In genomic region chr20:49380245-49380875, GRCh38 we compare ENCODE assay signal across 28 cellular contexts.
DNase-seq lines count a peak whose midpoint lies in the region; ATAC-seq, FAIRE-seq and TF ChIP-seq lines count a peak whose summit lies in the region.
"Had no signal": no experiment of that assay in that cellular context is flagged by ENCODE, and none has a peak within 500 bp of the region (broad histone marks: within the 10 kb centered on the region; RNA-seq: fewer than 3 reads in every experiment).

No MANE protein-coding gene starts in this region.

- H4K91ac ChIP-seq in H1 (replicated peaks; ENCODE audit: insufficient read length, low read length) (no peak overlapping the region), neuronal stem cell (ENCODE audit: low read depth, low read length, poor library complexity) (no peak overlapping the region)

- H3K23ac ChIP-seq in H1 (ENCODE audit: insufficient read length) = no peak overlapping the region
- no peak overlapping the region for H3K23ac ChIP-seq in neuronal stem cell (ENCODE audit: low read depth, low read length, poor library complexity)

- no peak for TF ChIP-seq CTCF in H1 (IDR thresholded peaks at IDR 0.05; ENCODE audit: control extremely low read depth in 1 of 3, insufficient read depth in 1 of 3, low read depth in 1 of 3, low read length in 3 of 3)
- TF ChIP-seq CTCF in tibial artery (IDR thresholded peaks at IDR 0.05) = no peak

- H4K8ac ChIP-seq in H1 (ENCODE audit: extremely low read depth, insufficient read depth, low read length) (no peak overlapping the region), neuronal stem cell (ENCODE audit: low read depth, low read length) (no peak overlapping the region)

- H3K27ac ChIP-seq in H1 (ENCODE audit: low read depth, low read length) (no peak overlapping the region), neuronal stem cell (replicated peaks; ENCODE audit: low read length) (no peak overlapping the region), tibial artery (no peak overlapping the region)
- H3K27ac ChIP-seq: adrenal gland, lower lobe of right lung had no signal

- no peak overlapping the region for H3K14ac ChIP-seq in H1 (ENCODE audit: insufficient read length)
- H3K14ac ChIP-seq in neuronal stem cell (ENCODE audit: low read length) = no peak overlapping the region

- H3K9me3 ChIP-seq in H1 (ENCODE audit: insufficient read depth in 2 of 2, low read depth in 1 of 2, low read length in 1 of 2) (no peaks in the 10 kb centered on the region), neuronal stem cell (replicated peaks in 1 of 2; ENCODE audit: control insufficient read depth in 2 of 2, insufficient read depth in 1 of 2, low read depth in 1 of 2, low read length in 2 of 2) (no peaks in the 10 kb centered on the region), tibial artery (no peaks in the 10 kb centered on the region)
- H3K9me3 ChIP-seq: adrenal gland, breast epithelium, esophagus squamous epithelium, lower lobe of right lung, SK-N-SH, tibial nerve had no signal

- peak overlapping the region in 1 of 4 experiments; percentile 13; a peak in 1 of 7 replicates for H3K9ac ChIP-seq in H1 (replicated peaks in 1 of 4; ENCODE audit: extremely low read depth in 1 of 4, low read depth in 3 of 4, low read length in 3 of 4)
- H3K9ac ChIP-seq in neuronal stem cell (ENCODE audit: low read depth, low read length, poor library complexity) = no peak overlapping the region
- H3K9ac ChIP-seq: SK-N-SH had no signal

- H3K79me2 ChIP-seq in H1 (ENCODE audit: control insufficient read depth in 1 of 2, insufficient read depth in 2 of 2, low read length in 2 of 2) = no peaks in the 10 kb centered on the region

- H3K4me3 ChIP-seq in H7 (ENCODE audit: insufficient read depth, low read depth, low read length) = no peak overlapping the region
- peak overlapping the region in 2 of 4 experiments; percentile 11 to 34; a peak in 2 of 8 replicates for H3K4me3 ChIP-seq in H1 (ENCODE audit: extremely low read depth in 1 of 4, insufficient read depth in 2 of 4, low read depth in 3 of 4, low read length in 4 of 4)
- no peak overlapping the region for H3K4me3 ChIP-seq in neuronal stem cell (ENCODE audit: low read length in 2 of 2)
- H3K4me3 ChIP-seq in tibial artery = no peak overlapping the region
- H3K4me3 ChIP-seq: adrenal gland, breast epithelium, esophagus squamous epithelium, lower lobe of right lung, tibial nerve had no signal

- peak overlapping the region; percentile 62; the same call in 1 of the 2 replicates for H3K18ac ChIP-seq in H1 (ENCODE audit: extremely low read depth, low read length)
- H3K18ac ChIP-seq in neuronal stem cell (ENCODE audit: low read length) = no peak overlapping the region

- peak overlapping the region; percentile 47; the same call in 1 of the 2 replicates for H2AFZ ChIP-seq in H1 (ENCODE audit: low read length)
- H2AFZ ChIP-seq in neuronal stem cell (ENCODE audit: low read length) = peak overlapping the region; percentile 83

- H3K79me1 ChIP-seq in H1 (ENCODE audit: low read depth, low read length) = no peaks in the 10 kb centered on the region
- no peaks in the 10 kb centered on the region for H3K79me1 ChIP-seq in neuronal stem cell (ENCODE audit: low read depth, low read length)

- H3K56ac ChIP-seq in H1 (replicated peaks; ENCODE audit: insufficient read length, low read depth, low read length) = no peak overlapping the region

- no peak overlapping the region for H2BK12ac ChIP-seq in H1 (ENCODE audit: low read depth, low read length)
- no peak overlapping the region for H2BK12ac ChIP-seq in neuronal stem cell (ENCODE audit: low read length)

- TF ChIP-seq EP300 in H1 (IDR thresholded peaks at IDR 0.05; ENCODE audit: borderline replicate concordance in 1 of 2, low read depth in 2 of 2, low read length in 2 of 2) = no peak

- no peak for TF ChIP-seq POLR2A in H1 (IDR thresholded peaks at IDR 0.05; ENCODE audit: control extremely low read depth in 1 of 2, low read depth in 2 of 2, low read length in 2 of 2)

- 24% methylated on average over 4 of the region's 7 CpGs; no CpG with 5 or more reads in 1 of the 2 experiments for WGBS in H1 (ENCODE audit: extremely low coverage in 1 of 2, insufficient coverage in 1 of 2, insufficient read length in 1 of 2, insufficient replicate concordance in 2 of 2, low coverage in 1 of 2, low lambda C conversion rate in 2 of 2, missing lambda C conversion rate in 1 of 2), 2 experiments
- no CpG with 5 or more reads among the region's 7 CpGs for WGBS in neuronal stem cell (ENCODE audit: extremely low coverage in 2 of 2, insufficient read length in 2 of 2, insufficient replicate concordance in 1 of 2), 2 donors

- no peaks in the 10 kb centered on the region for H4K20me1 ChIP-seq in H1 (replicated peaks in 1 of 2; ENCODE audit: control insufficient read depth in 1 of 2, insufficient read depth in 2 of 2, low read length in 2 of 2)

- H3K4me2 ChIP-seq in H1 (ENCODE audit: insufficient read depth in 1 of 2, low read depth in 2 of 2, low read length in 2 of 2) (peak overlapping the region; percentile 60 to 63), neuronal stem cell (ENCODE audit: insufficient read depth, low read length, poor library complexity, severe bottlenecking) (no peak overlapping the region)
- H3K4me2 ChIP-seq: SK-N-SH had no signal

- FAIRE-seq in H1 (lab: Jason Lieb, UNC) (no peak), GM19239 (lab: Jason Lieb, UNC) (no peak)
- FAIRE-seq: colon, frontal cortex, kidney had no signal

- H4K5ac ChIP-seq in H1 (ENCODE audit: insufficient read length, low read depth, low read length) = no peak overlapping the region

- POLR2A ChIA-PET in H1 (lab: Charles Lee; ENCODE audit: partially characterized antibody) = interaction anchor here (0.6 to 1.2 kb wide), 2 partner anchors 42 to 43 kb away, joined by 3 read pairs; no protein-coding TSS in a partner anchor

- ATAC-seq in GM19023 (IDR thresholded peaks at IDR 0.05; ENCODE audit: unreplicated experiment) = no peak
- ATAC-seq: lower lobe of right lung; stimulated activated naive CD8-positive, alpha-beta T cell treated with anti-CD3 and anti-CD28 coated beads, Interleukin-15, amount 100 ng/mL, for 72 hours; T-helper 17 cell had no signal

- peaks cover 2 to 8% (median 4%) of the 10 kb centered on the region in 4 experiments; a peak in 4 of 7 replicates for H3K4me1 ChIP-seq in H1 (replicated peaks in 1 of 4; ENCODE audit: control insufficient read depth in 3 of 4, insufficient read depth in 4 of 4, low read length in 3 of 4)
- peaks cover 10% of the 10 kb centered on the region in 2 donors for H3K4me1 ChIP-seq in neuronal stem cell (ENCODE audit: control insufficient read depth in 2 of 2, insufficient read depth in 1 of 2, low read depth in 1 of 2, low read length in 2 of 2)
- H3K4me1 ChIP-seq in tibial artery = peaks cover 0 to 29% (median 19%) of the 10 kb centered on the region in 4 donors
- H3K4me1 ChIP-seq: adrenal gland, breast epithelium, lower lobe of right lung had no signal

- H2BK5ac ChIP-seq in H1 (ENCODE audit: low read depth, low read length) (peak overlapping the region; percentile 12; the same call in 1 of the 2 replicates), neuronal stem cell (ENCODE audit: low read length) (no peak overlapping the region)

- H3K4ac ChIP-seq in H1 (replicated peaks; ENCODE audit: insufficient read length, low read depth, low read length) (no peak overlapping the region), neuronal stem cell (ENCODE audit: low read length) (no peak overlapping the region)

- H3K23me2 ChIP-seq in H1 (ENCODE audit: low read depth, low read length) = no peaks in the 10 kb centered on the region

- H2AK5ac ChIP-seq in H1 (ENCODE audit: low read depth, low read length) (no peak overlapping the region), neuronal stem cell (ENCODE audit: low read depth, low read length) (no peak overlapping the region)

- no peak for TF ChIP-seq RAD21 in H1 (IDR thresholded peaks at IDR 0.05 in 1 of 2, conservative IDR thresholded peaks at IDR 0.05 in 1 of 2; ENCODE audit: low read depth in 2 of 2, low read length in 2 of 2)

- H2BK120ac ChIP-seq in H1 (replicated peaks; ENCODE audit: low read depth, low read length) (no peak overlapping the region), neuronal stem cell (ENCODE audit: low read depth, low read length) (no peak overlapping the region)

- H2BK15ac ChIP-seq in H1 (ENCODE audit: low read length) = peak overlapping the region; percentile 8; the same call in 1 of the 2 replicates
- H2BK15ac ChIP-seq in neuronal stem cell (ENCODE audit: low read length) = no peak overlapping the region

- H3K36me3 ChIP-seq in H7 (replicated peaks; ENCODE audit: control insufficient read depth, insufficient read depth, low read length) (no peaks in the 10 kb centered on the region), H1 (ENCODE audit: control insufficient read depth in 2 of 4, insufficient read depth in 4 of 4, low read length in 3 of 4) (no peaks in the 10 kb centered on the region), neuronal stem cell (replicated peaks in 1 of 2; ENCODE audit: control insufficient read depth in 2 of 2, insufficient read depth in 2 of 2, low read length in 2 of 2) (no peaks in the 10 kb centered on the region), tibial artery (no peaks in the 10 kb centered on the region)
- H3K36me3 ChIP-seq: adrenal gland, breast epithelium, esophagus squamous epithelium, lower lobe of right lung, tibial nerve had no signal

- intact Hi-C loops in tibial artery (cut with DNase I; ENCODE audit: low total_unique reads) = loop anchor here (5.0 kb wide), 1 partner anchor 102 kb away; the partner anchor contains the start of gene KCNB1

- CTCF ChIA-PET in H1 (lab: Charles Lee; ENCODE audit: partially characterized antibody) = interaction anchor here (0.6 to 7.2 kb wide), 10 partner anchors 19 to 225 kb away, joined by 3 to 70 read pairs (median 4); partner anchors contain the start of gene KCNB1

- peak; percentile 74 for DNase-seq in H7
- peak; percentile 23 for DNase-seq in NCI-H2171 (lab: John Stamatoyannopoulos, UW)
- DNase-seq in H1 (ENCODE audit: low read depth in 1 of 2, low spot score in 2 of 2) = peak in 1 of 2 experiments; percentile 59
- no peak for DNase-seq in neuronal stem cell (ENCODE audit: low spot score)
- DNase-seq in tibial artery = no peak
- no peak for DNase-seq in GM19239 (ENCODE audit: insufficient read length, low spot score)
- DNase-seq: activated CD4-positive, alpha-beta T cell treated with anti-CD3 and anti-CD28 coated beads, Interleukin-2, amount 10 ng/mL, durations not matched to agents 24 days and 14 days; activated naive CD4-positive, alpha-beta T cell treated with Interleukin-2 at 50 U/mL for 16 hours; activated T-cell treated with anti-CD3 and anti-CD28 coated beads, Interleukin-2, amount 50 U/mL, for 48 hours; adrenal gland; CD4-positive, CD25-positive, alpha-beta regulatory T cell; effector CD8-positive, alpha-beta T cell; esophagus squamous epithelium; HCEC 1CT; hypothalamus; kidney; lower lobe of right lung; NCI-H1105; NCI-H2029 treated with DMSO at 0.1 percent for 48 hours; NCI-H510A; SK-N-SH; stimulated activated naive CD8-positive, alpha-beta T cell treated with anti-CD3 and anti-CD28 coated beads, Interleukin-15, amount 100 ng/mL, for 72 hours; T-helper 17 cell had no signal

- no peak overlapping the region for H2BK20ac ChIP-seq in H1 (ENCODE audit: low read length)

- H3K27me3 ChIP-seq in H7 (ENCODE audit: control insufficient read depth, insufficient read depth, low read length) (no peaks in the 10 kb centered on the region), H1 (replicated peaks in 1 of 4; ENCODE audit: control insufficient read depth in 3 of 4, extremely low read depth in 1 of 4, insufficient read depth in 3 of 4, low read length in 3 of 4) (no peaks in the 10 kb centered on the region), neuronal stem cell (ENCODE audit: control insufficient read depth in 3 of 3, insufficient read depth in 3 of 3, low read depth in 1 of 3, low read length in 3 of 3) (no peaks in the 10 kb centered on the region), tibial artery (no peaks in the 10 kb centered on the region)
- H3K27me3 ChIP-seq: adrenal gland, breast epithelium had no signal

Comparison
In these comparisons a context has a peak if more than half of its experiments do, and no peak if none do; other contexts are left out.
1. DNase-seq: peak in H7 (single experiment) and NCI-H2171 (single experiment); none in neuronal stem cell (single experiment), tibial artery (0 of 2) and GM19239 (single experiment).